In genomic region chr7:151058766-151059361, GRCh38 we compare ENCODE assay signal across 2 cellular contexts.
TF ChIP-seq lines count a peak whose summit lies in the region.

No MANE protein-coding gene starts in this region.

TF ChIP-seq in SK-N-SH, 30 proteins besides CTCF, POLR2A, EP300 and RAD21 (continued from another document):
- TF ChIP-seq GABPA (IDR thresholded peaks at IDR 0.05; ENCODE audit: low read depth), result no peak
- TF ChIP-seq FOXM1 (IDR thresholded peaks at IDR 0.05; ENCODE audit: low read depth), result no peak
- no peak for TF ChIP-seq POLR2AphosphoS5 (IDR thresholded peaks at IDR 0.05; ENCODE audit: low read depth, low read length)
- no peak for TF ChIP-seq RCOR1 (IDR thresholded peaks at IDR 0.05; ENCODE audit: low read length)
- TF ChIP-seq FOSL2 (IDR thresholded peaks at IDR 0.05; ENCODE audit: borderline replicate concordance, low read depth), result no peak
- TF ChIP-seq NRF1 (IDR thresholded peaks at IDR 0.05; ENCODE audit: low read depth, low read length), result no peak
- TF ChIP-seq NFIC (IDR thresholded peaks at IDR 0.05; ENCODE audit: borderline replicate concordance), result no peak
- TF ChIP-seq SMC3 (IDR thresholded peaks at IDR 0.05; ENCODE audit: low read depth, low read length), result no peak
- no peak for TF ChIP-seq CHD2 (IDR thresholded peaks at IDR 0.05; ENCODE audit: low read length, partially characterized antibody)
- no peak for TF ChIP-seq SIN3A (IDR thresholded peaks at IDR 0.05; ENCODE audit: borderline replicate concordance, low read depth, low read length)
- TF ChIP-seq ZBTB33 (IDR thresholded peaks at IDR 0.05; ENCODE audit: borderline replicate concordance, low read depth), result no peak
- no peak for TF ChIP-seq EZH2phosphoT487 (IDR thresholded peaks at IDR 0.05; ENCODE audit: borderline replicate concordance, low read depth)
- no peak for TF ChIP-seq TEAD4 (IDR thresholded peaks at IDR 0.05; ENCODE audit: borderline replicate concordance, insufficient read depth)
- TF ChIP-seq IRF3 (IDR thresholded peaks at IDR 0.05; ENCODE audit: low read depth, low read length), result no peak

TF ChIP-seq in SK-N-SH treated with all-trans-retinoic acid at 6 μM for 48 hours, 23 proteins besides CTCF, POLR2A, EP300 and RAD21 (continued from another document):
- TF ChIP-seq CREB5 (CRISPR knock-in tag; IDR thresholded peaks at IDR 0.05; ENCODE audit: low read depth), result no peak
- no peak for TF ChIP-seq ISL1 (CRISPR knock-in tag; IDR thresholded peaks at IDR 0.05)
- no peak for TF ChIP-seq ZC3H10 (CRISPR knock-in tag; IDR thresholded peaks at IDR 0.05)
- TF ChIP-seq CSRNP3 (CRISPR knock-in tag; IDR thresholded peaks at IDR 0.05), result no peak
- TF ChIP-seq PATZ1 (CRISPR knock-in tag; IDR thresholded peaks at IDR 0.05; ENCODE audit: borderline replicate concordance), result no peak
